18 cellular contexts compared by ENCODE assay signal in genomic region chr7:130334274-130334673, GRCh38. TPM values are rescaled to one million over a fixed set of nuclear protein-coding genes. Genes with fewer than 3 reads are reported as not detected.
"Had no signal": no experiment of that assay in that cellular context is flagged by ENCODE, and none has a peak within 500 bp of the region (broad histone marks: within the 10 kb centered on the region; RNA-seq: fewer than 3 reads in every experiment).

No MANE protein-coding gene starts in this region.

- ATAC-seq: activated CD4-positive, CD25-positive, alpha-beta regulatory T cell treated with anti-CD3 and anti-CD28 coated beads, Interleukin-2, amount 50 U/mL, for 24 hours; heart left ventricle; left lung had no signal

- H3K4me3 ChIP-seq: heart left ventricle, left lung, right atrium auricular region had no signal

- H3K9me3 ChIP-seq: heart left ventricle, left lung, right atrium auricular region had no signal

- H3K4me1 ChIP-seq: left lung, right atrium auricular region had no signal

- H3K36me3 Mint-ChIP-seq: activated CD4-positive, alpha-beta memory T cell treated with anti-CD3 and anti-CD28 coated beads for 36 hours; activated naive CD8-positive, alpha-beta T cell treated with anti-CD3 and anti-CD28 coated beads for 36 hours; type B pancreatic cell had no signal

- H3K36me3 ChIP-seq: heart left ventricle, left lung, right atrium auricular region had no signal

- H3K4me3 Mint-ChIP-seq: activated CD4-positive, alpha-beta memory T cell treated with anti-CD3 and anti-CD28 coated beads for 36 hours; activated naive CD8-positive, alpha-beta T cell treated with anti-CD3 and anti-CD28 coated beads for 36 hours; activated T-cell treated with anti-CD3 and anti-CD28 coated beads, Interleukin-2, amount 50 U/mL, for 4 hours; type B pancreatic cell had no signal

- DNase-seq: activated CD4-positive, alpha-beta memory T cell treated with anti-CD3 and anti-CD28 coated beads for 36 hours; activated gamma-delta T cell treated with Interleukin-2 at 50 U/mL for 16 hours; activated naive CD8-positive, alpha-beta T cell treated with anti-CD3 and anti-CD28 coated beads for 36 hours; activated T-cell treated with anti-CD3 and anti-CD28 coated beads, Interleukin-2, amount 50 U/mL, for 4 hours; anterior cingulate cortex; caudate nucleus; effector memory CD4-positive, alpha-beta T cell; heart left ventricle; left lung; mesendoderm; posterior cingulate gyrus; stimulated activated naive CD4-positive, alpha-beta T cell had no signal

- H3K27ac ChIP-seq: heart left ventricle, left lung, right atrium auricular region had no signal

- H3K9me3 Mint-ChIP-seq: activated CD4-positive, alpha-beta memory T cell treated with anti-CD3 and anti-CD28 coated beads for 36 hours; activated naive CD8-positive, alpha-beta T cell treated with anti-CD3 and anti-CD28 coated beads for 36 hours; activated T-cell treated with anti-CD3 and anti-CD28 coated beads, Interleukin-2, amount 50 U/mL, for 4 hours had no signal

- H3K27ac Mint-ChIP-seq: activated CD4-positive, alpha-beta memory T cell treated with anti-CD3 and anti-CD28 coated beads for 36 hours; activated naive CD8-positive, alpha-beta T cell treated with anti-CD3 and anti-CD28 coated beads for 36 hours; type B pancreatic cell had no signal

- H3K27me3 Mint-ChIP-seq: activated CD4-positive, alpha-beta memory T cell treated with anti-CD3 and anti-CD28 coated beads for 36 hours; activated naive CD8-positive, alpha-beta T cell treated with anti-CD3 and anti-CD28 coated beads for 36 hours; type B pancreatic cell had no signal

- H3K27me3 ChIP-seq: heart left ventricle, left lung, right atrium auricular region had no signal

RNA-seq across cellular contexts. Expression of gene CPA5, which starts 10.3 kb away (rescaled TPM):
- total RNA-seq: frontal cortex, heart left ventricle, left lung, right atrium auricular region had no signal
- polyA plus RNA-seq: heart left ventricle, neural cell had no signal

RNA-seq across cellular contexts. Expression of gene CPA4, which starts 41.3 kb away (rescaled TPM):
- total RNA-seq: activated naive CD8-positive, alpha-beta T cell treated with anti-CD3 and anti-CD28 coated beads for 36 hours; T-helper 2 cell treated with Interferon-gamma antibody and Interleukin-4, amounts not matched to agents 100 ng/mL and 5 ng/mL, for 36 hours had no signal

RNA-seq across cellular contexts. Expression of gene CPA1, which starts 46.0 kb away (rescaled TPM):
- total RNA-seq: activated CD4-positive, alpha-beta memory T cell treated with anti-CD3 and anti-CD28 coated beads for 36 hours; activated naive CD8-positive, alpha-beta T cell treated with anti-CD3 and anti-CD28 coated beads for 36 hours; frontal cortex; right atrium auricular region; T-helper 2 cell treated with Interferon-gamma antibody and Interleukin-4, amounts not matched to agents 100 ng/mL and 5 ng/mL, for 36 hours had no signal
- polyA plus RNA-seq: neural cell had no signal
